In the genomic region with DNA sequence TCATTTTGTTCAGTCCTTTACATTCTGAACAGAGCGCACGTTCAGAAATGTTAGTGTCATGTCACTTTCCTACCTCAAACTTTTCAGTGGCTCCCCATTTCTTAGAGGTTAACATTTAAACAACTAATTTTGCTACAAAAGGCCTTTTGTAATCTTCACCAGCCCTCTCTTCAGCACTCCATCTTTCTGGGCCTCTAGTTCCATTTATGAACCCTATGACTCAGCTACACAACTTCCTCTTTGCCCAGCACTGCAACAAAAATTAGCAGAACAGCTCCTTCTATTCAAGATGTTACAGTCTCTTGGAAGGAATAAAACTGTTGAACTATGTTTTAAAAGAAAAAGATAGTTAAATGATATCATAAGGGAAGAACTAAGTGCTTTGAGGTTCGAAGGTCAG, we compare ENCODE assay signal across 20 cellular contexts.
"Had no signal": no experiment of that assay in that cellular context is flagged by ENCODE, and none has a peak within 500 bp of the region (broad histone marks: within the 10 kb centered on the region; RNA-seq: fewer than 3 reads in every experiment).

No MANE protein-coding gene starts in this region.

- H3K4me1 ChIP-seq: breast epithelium, lower lobe of right lung, neural progenitor cell, uterus had no signal

- ATAC-seq: activated CD4-positive, alpha-beta T cell treated with anti-CD3 and anti-CD28 coated beads for 36 hours; activated CD8-positive, alpha-beta T cell treated with anti-CD3 and anti-CD28 coated beads for 36 hours; activated T-cell treated with anti-CD3 and anti-CD28 coated beads, Interleukin-2, amount 50 U/mL, for 72 hours; lower lobe of right lung had no signal

- H3K9me3 Mint-ChIP-seq: activated CD8-positive, alpha-beta T cell treated with anti-CD3 and anti-CD28 coated beads for 36 hours; activated naive CD8-positive, alpha-beta T cell treated with anti-CD3 and anti-CD28 coated beads, Interleukin-2, amount 10 ng/mL, durations not matched to agents 7 days and 5 days; activated T-cell treated with anti-CD3 and anti-CD28 coated beads, Interleukin-2, amount 50 U/mL, for 72 hours; endodermal cell; neural progenitor cell had no signal

- H3K9me3 ChIP-seq: breast epithelium, lower lobe of right lung, stomach, thoracic aorta, uterus had no signal

- DNase-seq: activated CD4-positive, alpha-beta T cell treated with anti-CD3 and anti-CD28 coated beads for 36 hours; activated CD8-positive, alpha-beta memory T cell treated with anti-CD3 and anti-CD28 coated beads, Interleukin-2, amount 50 U/mL, for 4 hours; activated CD8-positive, alpha-beta T cell treated with anti-CD3 and anti-CD28 coated beads for 36 hours; activated gamma-delta T cell treated with Interleukin-2 at 50 U/mL for 16 hours; activated naive CD8-positive, alpha-beta T cell treated with anti-CD3 and anti-CD28 coated beads, Interleukin-2, amount 10 ng/mL, durations not matched to agents 7 days and 5 days; activated T-cell treated with anti-CD3 and anti-CD28 coated beads, Interleukin-2, amount 50 U/mL, for 72 hours; aorta; endodermal cell; erythroblast; lower lobe of right lung; midbrain; stimulated activated CD4-positive, alpha-beta T cell treated with anti-CD3 and anti-CD28 coated beads, Interleukin-15, amount 100 ng/mL, for 24 hours; stimulated activated CD4-positive, alpha-beta T cell treated with anti-CD3 and anti-CD28 coated beads, Interleukin-4, amount 100 ng/mL, for 24 hours; stomach; uterus had no signal

- H3K4me3 Mint-ChIP-seq: activated CD4-positive, alpha-beta T cell treated with anti-CD3 and anti-CD28 coated beads for 36 hours; activated CD8-positive, alpha-beta T cell treated with anti-CD3 and anti-CD28 coated beads for 36 hours; activated naive CD8-positive, alpha-beta T cell treated with anti-CD3 and anti-CD28 coated beads, Interleukin-2, amount 10 ng/mL, durations not matched to agents 7 days and 5 days; activated T-cell treated with anti-CD3 and anti-CD28 coated beads, Interleukin-2, amount 50 U/mL, for 72 hours; endodermal cell; neural progenitor cell had no signal

- H3K27me3 Mint-ChIP-seq: activated naive CD8-positive, alpha-beta T cell treated with anti-CD3 and anti-CD28 coated beads, Interleukin-2, amount 10 ng/mL, durations not matched to agents 7 days and 5 days had no signal

- H3K36me3 ChIP-seq: breast epithelium, lower lobe of right lung, neural progenitor cell, stomach, thoracic aorta, uterus had no signal

- H3K4me1 Mint-ChIP-seq: activated CD4-positive, alpha-beta T cell treated with anti-CD3 and anti-CD28 coated beads for 36 hours; activated naive CD8-positive, alpha-beta T cell treated with anti-CD3 and anti-CD28 coated beads, Interleukin-2, amount 10 ng/mL, durations not matched to agents 7 days and 5 days; endodermal cell; neural progenitor cell had no signal

- H3K27ac Mint-ChIP-seq: activated CD4-positive, alpha-beta T cell treated with anti-CD3 and anti-CD28 coated beads for 36 hours; activated CD8-positive, alpha-beta T cell treated with anti-CD3 and anti-CD28 coated beads for 36 hours; activated naive CD8-positive, alpha-beta T cell treated with anti-CD3 and anti-CD28 coated beads, Interleukin-2, amount 10 ng/mL, durations not matched to agents 7 days and 5 days; activated T-cell treated with anti-CD3 and anti-CD28 coated beads, Interleukin-2, amount 50 U/mL, for 72 hours; endodermal cell; neural progenitor cell had no signal

- H3K4me3 ChIP-seq: breast epithelium, lower lobe of right lung, neural progenitor cell, stomach, thoracic aorta, uterus had no signal

- H3K36me3 Mint-ChIP-seq: activated naive CD8-positive, alpha-beta T cell treated with anti-CD3 and anti-CD28 coated beads, Interleukin-2, amount 10 ng/mL, durations not matched to agents 7 days and 5 days; neural progenitor cell had no signal

- H3K27ac ChIP-seq: breast epithelium, lower lobe of right lung, neural progenitor cell, parathyroid adenoma, stomach, thoracic aorta, uterus, VCaP had no signal

- H3K27me3 ChIP-seq: breast epithelium, neural progenitor cell, stomach, uterus had no signal
